ENCODE assay signal across 14 cellular contexts in the genomic region with DNA sequence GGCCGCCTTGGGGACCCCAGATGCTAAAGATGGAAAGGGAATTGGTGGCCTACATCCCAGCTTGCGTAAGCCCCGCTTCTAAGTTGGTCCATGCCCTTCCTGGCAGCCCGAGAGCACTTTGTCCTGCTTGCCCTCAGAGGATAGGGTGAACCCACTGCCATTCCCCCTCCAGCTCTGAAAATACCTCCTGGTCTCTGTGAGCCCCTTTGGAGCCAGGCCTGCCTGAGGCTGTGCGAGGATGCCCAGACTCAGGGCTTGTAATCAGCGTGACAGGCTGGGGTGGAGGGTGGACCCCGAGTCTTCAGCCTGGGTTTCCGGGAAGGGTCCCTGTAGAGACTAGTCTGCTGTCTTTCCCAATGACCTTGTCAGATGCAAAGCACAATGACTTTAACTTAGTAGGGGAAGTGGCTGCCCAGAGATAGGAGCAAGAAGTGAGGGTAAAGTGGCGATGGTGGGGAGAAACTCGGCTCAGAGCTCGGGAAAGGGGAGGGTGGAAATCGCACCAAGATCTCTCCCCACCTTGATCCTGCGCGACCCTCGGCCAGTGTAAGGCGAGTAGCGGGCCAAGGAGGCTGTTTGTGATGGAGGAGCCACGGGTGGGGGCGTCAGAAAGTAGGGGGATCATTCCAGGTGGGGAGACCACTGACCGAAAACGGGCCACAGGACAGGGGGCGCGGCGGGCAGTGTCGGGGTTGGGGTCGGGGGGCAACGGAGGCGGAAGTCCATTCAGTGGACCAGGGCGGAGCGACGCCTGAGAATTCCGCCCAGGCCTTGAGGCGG. TPM values are rescaled to one million over a fixed set of nuclear protein-coding genes. Genes with fewer than 3 reads are reported as not detected.
DNase-seq lines count a peak whose midpoint lies in the region; ATAC-seq and TF ChIP-seq lines count a peak whose summit lies in the region.
"Had no signal": no experiment of that assay in that cellular context is flagged by ENCODE, and none has a peak within 500 bp of the region (broad histone marks: within the 10 kb centered on the region; RNA-seq: fewer than 3 reads in every experiment).

No MANE protein-coding gene starts in this region.

- peaks cover 47% of the 10 kb centered on the region for H3K27me3 Mint-ChIP-seq in activated CD4-positive, alpha-beta memory T cell treated with anti-CD3 and anti-CD28 coated beads, Interleukin-2, amount 10 ng/mL, durations not matched to agents 7 days and 5 days
- H3K27me3 Mint-ChIP-seq in activated CD4-positive, alpha-beta memory T cell treated with anti-CD3 and anti-CD28 coated beads for 36 hours: peaks cover 41% of the 10 kb centered on the region
- peaks cover 9% of the 10 kb centered on the region for H3K27me3 Mint-ChIP-seq in glutamatergic neuron (ENCODE audit: unreplicated experiment)
- H3K27me3 Mint-ChIP-seq in progenitor cell of endocrine pancreas: peaks cover 48% of the 10 kb centered on the region

- no peaks in the 10 kb centered on the region for H3K9me3 Mint-ChIP-seq in activated CD4-positive, alpha-beta memory T cell treated with anti-CD3 and anti-CD28 coated beads, Interleukin-2, amount 10 ng/mL, durations not matched to agents 7 days and 5 days
- H3K9me3 Mint-ChIP-seq in activated CD4-positive, alpha-beta memory T cell treated with anti-CD3 and anti-CD28 coated beads for 36 hours: no peaks in the 10 kb centered on the region
- H3K9me3 Mint-ChIP-seq in glutamatergic neuron (ENCODE audit: unreplicated experiment) (peaks cover 10% of the 10 kb centered on the region), progenitor cell of endocrine pancreas (ENCODE audit: low read depth) (no peaks in the 10 kb centered on the region)

- intact Hi-C loops in activated CD4-positive, alpha-beta memory T cell treated with anti-CD3 and anti-CD28 coated beads for 36 hours (cut with micrococcal nuclease): no loop called here
- intact Hi-C loops in sciatic nerve (cut with DNase I) (loop anchor here (10.0 kb wide), 1 partner anchor 194 kb away; no protein-coding TSS in a partner anchor), vagina (cut with DNase I) (loop anchor here (5.0 to 10.0 kb wide), 2 partner anchors 189 to 194 kb away; no protein-coding TSS in a partner anchor)

- peaks cover 21% of the 10 kb centered on the region for H3K4me1 Mint-ChIP-seq in activated CD4-positive, alpha-beta memory T cell treated with anti-CD3 and anti-CD28 coated beads, Interleukin-2, amount 10 ng/mL, durations not matched to agents 7 days and 5 days
- peaks cover 4% of the 10 kb centered on the region for H3K4me1 Mint-ChIP-seq in activated CD4-positive, alpha-beta memory T cell treated with anti-CD3 and anti-CD28 coated beads for 36 hours (ENCODE audit: low read depth)
- H3K4me1 Mint-ChIP-seq in glutamatergic neuron (ENCODE audit: low read depth, unreplicated experiment) (peaks cover 6% of the 10 kb centered on the region), progenitor cell of endocrine pancreas (ENCODE audit: low read depth) (peaks cover 13% of the 10 kb centered on the region)

- H3K4me1 ChIP-seq in NT2/D1 (ENCODE audit: insufficient read depth, insufficient read length) (no peaks in the 10 kb centered on the region), vagina (peaks cover 28% of the 10 kb centered on the region)

- no peaks in the 10 kb centered on the region for H3K36me3 Mint-ChIP-seq in activated CD4-positive, alpha-beta memory T cell treated with anti-CD3 and anti-CD28 coated beads, Interleukin-2, amount 10 ng/mL, durations not matched to agents 7 days and 5 days (ENCODE audit: low read depth)
- no peaks in the 10 kb centered on the region for H3K36me3 Mint-ChIP-seq in activated CD4-positive, alpha-beta memory T cell treated with anti-CD3 and anti-CD28 coated beads for 36 hours
- no peaks in the 10 kb centered on the region for H3K36me3 Mint-ChIP-seq in glutamatergic neuron (ENCODE audit: unreplicated experiment)
- no peaks in the 10 kb centered on the region for H3K36me3 Mint-ChIP-seq in progenitor cell of endocrine pancreas (ENCODE audit: insufficient read depth)

- H3K27ac ChIP-seq in vagina: no peak overlapping the region
- H3K27ac ChIP-seq: heart left ventricle, thyroid gland had no signal

- TF ChIP-seq CTCF in glutamatergic neuron (IDR thresholded peaks at IDR 0.05; ENCODE audit: partially characterized antibody, unreplicated experiment): no peak
- TF ChIP-seq CTCF in progenitor cell of endocrine pancreas (IDR thresholded peaks at IDR 0.05; ENCODE audit: unreplicated experiment): no peak
- no peak for TF ChIP-seq CTCF in vagina (IDR thresholded peaks at IDR 0.05)

- H3K4me3 ChIP-seq in NT2/D1 (ENCODE audit: insufficient read length, low read depth): no peak overlapping the region
- H3K4me3 ChIP-seq in vagina: peak overlapping the region in 1 of 2 donors; percentile 1
- H3K4me3 ChIP-seq: thyroid gland had no signal

- CTCF ChIA-PET in activated CD4-positive, alpha-beta memory T cell treated with anti-CD3 and anti-CD28 coated beads, Interleukin-2, amount 10 ng/mL, durations not matched to agents 7 days and 5 days (lab: Charles Lee): interaction anchor here (1.3 to 1.7 kb wide), 3 partner anchors 37 to 165 kb away, joined by 3 to 4 read pairs (median 3); no protein-coding TSS in a partner anchor
- CTCF ChIA-PET in activated CD4-positive, alpha-beta memory T cell treated with anti-CD3 and anti-CD28 coated beads for 36 hours (lab: Charles Lee): interaction anchor here (0.8 to 3.0 kb wide), 6 partner anchors 35 to 249 kb away, joined by 3 to 12 read pairs (median 3); a partner anchor contains a TSS

- H3K9me3 ChIP-seq in NT2/D1 (ENCODE audit: insufficient read depth, low read length) (no peaks in the 10 kb centered on the region), vagina (no peaks in the 10 kb centered on the region)
- H3K9me3 ChIP-seq: heart left ventricle, thyroid gland had no signal

- TF ChIP-seq POLR2A in vagina (IDR thresholded peaks at IDR 0.05): no peak

- no peak for DNase-seq in activated CD4-positive, alpha-beta memory T cell treated with anti-CD3 and anti-CD28 coated beads, Interleukin-2, amount 10 ng/mL, durations not matched to agents 7 days and 5 days
- no peak for DNase-seq in activated CD4-positive, alpha-beta memory T cell treated with anti-CD3 and anti-CD28 coated beads for 36 hours
- no peak for DNase-seq in NT2/D1 (ENCODE audit: low read depth, low spot score)
- no peak for DNase-seq in glutamatergic neuron
- DNase-seq in progenitor cell of endocrine pancreas (ENCODE audit: low spot score, unreplicated experiment): no peak
- no peak for DNase-seq in sciatic nerve (ENCODE audit: low spot score)
- no peak for DNase-seq in COLO668 (lab: John Stamatoyannopoulos, UW; ENCODE audit: unreplicated experiment)
- DNase-seq in vagina (ENCODE audit: extremely low spot score in 2 of 2): no peak
- DNase-seq: activated CD4-positive, alpha-beta T cell treated with anti-CD3 and anti-CD28 coated beads for 36 hours; heart left ventricle; stimulated activated CD4-positive, alpha-beta T cell treated with anti-CD3 and anti-CD28 coated beads, Interleukin-15, amount 100 ng/mL, for 24 hours; thyroid gland had no signal

- H3K27ac Mint-ChIP-seq in activated CD4-positive, alpha-beta memory T cell treated with anti-CD3 and anti-CD28 coated beads, Interleukin-2, amount 10 ng/mL, durations not matched to agents 7 days and 5 days: no peak overlapping the region
- no peak overlapping the region for H3K27ac Mint-ChIP-seq in activated CD4-positive, alpha-beta memory T cell treated with anti-CD3 and anti-CD28 coated beads for 36 hours
- H3K27ac Mint-ChIP-seq in glutamatergic neuron (ENCODE audit: unreplicated experiment) (peak overlapping the region; percentile 56), progenitor cell of endocrine pancreas (no peak overlapping the region)
- H3K27ac Mint-ChIP-seq: activated CD4-positive, alpha-beta T cell treated with anti-CD3 and anti-CD28 coated beads for 36 hours had no signal

- POLR2A ChIA-PET in activated CD4-positive, alpha-beta memory T cell treated with anti-CD3 and anti-CD28 coated beads, Interleukin-2, amount 10 ng/mL, durations not matched to agents 7 days and 5 days (lab: Charles Lee): interaction anchor here (0.9 to 1.6 kb wide), 3 partner anchors 42 to 182 kb away, joined by 3 to 6 read pairs (median 3); a partner anchor contains a TSS
- POLR2A ChIA-PET in activated CD4-positive, alpha-beta memory T cell treated with anti-CD3 and anti-CD28 coated beads for 36 hours (lab: Charles Lee): no interaction called here

- peaks cover 34% of the 10 kb centered on the region for H3K27me3 ChIP-seq in NT2/D1 (ENCODE audit: insufficient read depth, insufficient read length)
- peaks cover 27% of the 10 kb centered on the region for H3K27me3 ChIP-seq in vagina

- H3K4me3 Mint-ChIP-seq in activated CD4-positive, alpha-beta memory T cell treated with anti-CD3 and anti-CD28 coated beads, Interleukin-2, amount 10 ng/mL, durations not matched to agents 7 days and 5 days: peak overlapping the region; percentile 11
- H3K4me3 Mint-ChIP-seq in activated CD4-positive, alpha-beta memory T cell treated with anti-CD3 and anti-CD28 coated beads for 36 hours: no peak overlapping the region
- H3K4me3 Mint-ChIP-seq in glutamatergic neuron (ENCODE audit: unreplicated experiment) (peak overlapping the region; percentile 81), progenitor cell of endocrine pancreas (ENCODE audit: low read depth) (peak overlapping the region; percentile 40)
- H3K4me3 Mint-ChIP-seq: activated CD4-positive, alpha-beta T cell treated with anti-CD3 and anti-CD28 coated beads for 36 hours had no signal

- H3K36me3 ChIP-seq in NT2/D1 (ENCODE audit: insufficient read depth, insufficient read length, low read length) (no peaks in the 10 kb centered on the region), vagina (no peaks in the 10 kb centered on the region)
- H3K36me3 ChIP-seq: heart left ventricle, thyroid gland had no signal

- peak overlapping the region; percentile 56 for H3K9ac ChIP-seq in NT2/D1 (ENCODE audit: insufficient read length, low read depth)

- no peak for ATAC-seq in sciatic nerve
- ATAC-seq: activated CD4-positive, alpha-beta T cell treated with anti-CD3 and anti-CD28 coated beads for 36 hours; heart left ventricle had no signal

RNA-seq across cellular contexts. Expression of a gene that starts 2.7 kb away (rescaled TPM):
- not detected for total RNA-seq in activated CD4-positive, alpha-beta memory T cell treated with anti-CD3 and anti-CD28 coated beads, Interleukin-2, amount 10 ng/mL, durations not matched to agents 7 days and 5 days
- total RNA-seq in activated CD4-positive, alpha-beta memory T cell treated with anti-CD3 and anti-CD28 coated beads for 36 hours: not detected
- total RNA-seq in glutamatergic neuron (ENCODE audit: unreplicated experiment): 0.66 TPM
- not detected in 2 replicates for total RNA-seq in progenitor cell of endocrine pancreas
- not detected for total RNA-seq in sciatic nerve
- total RNA-seq in vagina: not detected
- total RNA-seq: activated CD4-positive, alpha-beta T cell treated with anti-CD3 and anti-CD28 coated beads for 36 hours; heart left ventricle; liver; omental fat pad; thyroid gland had no signal

RNA-seq across cellular contexts. Expression of a gene that starts 5.5 kb away (rescaled TPM):
- 10 to 100 TPM; 49.8 to 49.9 TPM for total RNA-seq in activated CD4-positive, alpha-beta memory T cell treated with anti-CD3 and anti-CD28 coated beads, Interleukin-2, amount 10 ng/mL, durations not matched to agents 7 days and 5 days
- 10 to 100 TPM; 47.6 to 51.4 TPM for total RNA-seq in activated CD4-positive, alpha-beta memory T cell treated with anti-CD3 and anti-CD28 coated beads for 36 hours
- total RNA-seq in glutamatergic neuron (ENCODE audit: unreplicated experiment) (55.5 TPM), progenitor cell of endocrine pancreas (56.6 and 59.4 TPM in 2 replicates), sciatic nerve (41.9 TPM), vagina (43.2 TPM)

RNA-seq across cellular contexts. Expression of a gene that starts 19.6 kb away (rescaled TPM):
- total RNA-seq in activated CD4-positive, alpha-beta memory T cell treated with anti-CD3 and anti-CD28 coated beads, Interleukin-2, amount 10 ng/mL, durations not matched to agents 7 days and 5 days: 1 to 10 TPM; 3.9 to 4.4 TPM
- total RNA-seq in activated CD4-positive, alpha-beta memory T cell treated with anti-CD3 and anti-CD28 coated beads for 36 hours: under 1 TPM; 0.17 to 0.26 TPM
- total RNA-seq in glutamatergic neuron (ENCODE audit: unreplicated experiment): 174 TPM
- total RNA-seq in progenitor cell of endocrine pancreas: 6.3 and 6.5 TPM in 2 replicates
- 10.6 TPM for total RNA-seq in sciatic nerve
- total RNA-seq in vagina: 11.5 TPM

RNA-seq across cellular contexts. Expression of a gene that starts 35.4 kb away (rescaled TPM):
- total RNA-seq in activated CD4-positive, alpha-beta memory T cell treated with anti-CD3 and anti-CD28 coated beads, Interleukin-2, amount 10 ng/mL, durations not matched to agents 7 days and 5 days: 10 to 100 TPM; 12.4 to 16.4 TPM
- total RNA-seq in activated CD4-positive, alpha-beta memory T cell treated with anti-CD3 and anti-CD28 coated beads for 36 hours: 10 to 100 TPM; 14.7 to 18.4 TPM
- total RNA-seq in glutamatergic neuron (ENCODE audit: unreplicated experiment) (5.6 TPM), progenitor cell of endocrine pancreas (50.5 and 55.4 TPM in 2 replicates), sciatic nerve (26.9 TPM), vagina (19.4 TPM)

RNA-seq across cellular contexts. Expression of a gene that starts 41.9 kb away (rescaled TPM):
- 100 to 1,000 TPM; 258 to 298 TPM for total RNA-seq in activated CD4-positive, alpha-beta memory T cell treated with anti-CD3 and anti-CD28 coated beads, Interleukin-2, amount 10 ng/mL, durations not matched to agents 7 days and 5 days
- 100 to 1,000 TPM; 395 to 433 TPM for total RNA-seq in activated CD4-positive, alpha-beta memory T cell treated with anti-CD3 and anti-CD28 coated beads for 36 hours
- 275 TPM for total RNA-seq in glutamatergic neuron (ENCODE audit: unreplicated experiment)
- total RNA-seq in progenitor cell of endocrine pancreas: 414 and 432 TPM in 2 replicates
- 354 TPM for total RNA-seq in sciatic nerve
- 154 TPM for total RNA-seq in vagina

Comparison
In these comparisons a context has a peak if more than half of its experiments do, and no peak if none do; other contexts are left out.
1. RNA of a gene that starts 19.6 kb away (total RNA-seq): 174 TPM in glutamatergic neuron (single experiment); 11.5 TPM in vagina (single experiment), 10.6 TPM in sciatic nerve (single experiment), 6.3 to 6.5 TPM in progenitor cell of endocrine pancreas, 3.9 to 4.4 TPM in activated CD4-positive, alpha-beta memory T cell treated with anti-CD3 and anti-CD28 coated beads, Interleukin-2, amount 10 ng/mL, durations not matched to agents 7 days and 5 days and 0.17 to 0.26 TPM in activated CD4-positive, alpha-beta memory T cell treated with anti-CD3 and anti-CD28 coated beads for 36 hours; every median in the first group is over 10 times any median in the second.